Comparison of ENCODE assay signal across 1 cellular context in genomic region chr1:211577277-211577825, GRCh38.
TF ChIP-seq lines count a peak whose summit lies in the region.

No MANE protein-coding gene starts in this region.

TF ChIP-seq in K562, 482 proteins besides CTCF, POLR2A, EP300 and RAD21 (continued from another document):
- TF ChIP-seq SP2 (IDR thresholded peaks at IDR 0.05; ENCODE audit: extremely low read depth, low read depth, low read length, poor library complexity, severe bottlenecking) (no peak), TCF7 (IDR thresholded peaks at IDR 0.05; ENCODE audit: borderline replicate concordance) (no peak), ZBTB26 (CRISPR knock-in tag; IDR thresholded peaks at IDR 0.05) (no peak), AFF1 (IDR thresholded peaks at IDR 0.05; ENCODE audit: low read depth in 1 of 2, partially characterized antibody in 2 of 2) (peak in 1 of 2 experiments; percentile 30), CHD1 (IDR thresholded peaks at IDR 0.05; ENCODE audit: low read length) (no peak), HDAC1 (IDR thresholded peaks at IDR 0.05) (0 out of 4 replicates have a peak, but pooled peaks of 1 of the 2 experiments have one; percentile 41), CHD4 (IDR thresholded peaks at IDR 0.05; ENCODE audit: insufficient read depth, insufficient replicate concordance, low read depth, low read length, poor library complexity, severe bottlenecking) (peak; percentile 7), RUNX1 (IDR thresholded peaks at IDR 0.05; ENCODE audit: low read depth) (no peak), ZNF23 (CRISPR knock-in tag; IDR thresholded peaks at IDR 0.05) (no peak), NFRKB (IDR thresholded peaks at IDR 0.05; ENCODE audit: low read depth) (no peak), ARID1B (IDR thresholded peaks at IDR 0.05) (no peak), SIX5 (IDR thresholded peaks at IDR 0.05; ENCODE audit: borderline replicate concordance in 1 of 2, insufficient read depth in 1 of 2, low read depth in 1 of 2, low read length in 2 of 2) (no peak), HNRNPLL (IDR thresholded peaks at IDR 0.05; ENCODE audit: low read depth, low read length, poor library complexity, severe bottlenecking) (peak; percentile 52), MLLT1 (IDR thresholded peaks at IDR 0.05) (0 out of 4 replicates have a peak, but pooled peaks of 1 of the 2 experiments have one; percentile 13)
TF ChIP-seq in K562: peak in this region for 10.
